In genomic region chr19:41530761-41531301, GRCh38 we compare ENCODE assay signal across 7 cellular contexts.
DNase-seq lines count a peak whose midpoint lies in the region; ATAC-seq lines count a peak whose summit lies in the region.

No MANE protein-coding gene starts in this region.

- no peak for ATAC-seq in stimulated activated memory B cell treated with anti-CD40 and anti-IgM and Interleukin-4, amounts not matched to agents 10 μg/mL and 1 μg/mL and 100 μg/mL, for 72 hours
- no peak for ATAC-seq in HG03045 (IDR thresholded peaks at IDR 0.05; ENCODE audit: unreplicated experiment)

- DNase-seq in Kasumi-1 (lab: John Stamatoyannopoulos, UW) (peak; percentile 91 to 94), UCSD-AML1 (lab: John Stamatoyannopoulos, UW; ENCODE audit: unreplicated experiment) (peak; percentile 39), globus pallidus (ENCODE audit: low spot score) (peak; percentile 28), SW 1271 (lab: John Stamatoyannopoulos, UW) (no peak), NCI-H1092 (lab: John Stamatoyannopoulos, UW) (no peak)

- peaks cover 8% of the 10 kb centered on the region for H3K36me3 Mint-ChIP-seq in stimulated activated memory B cell treated with anti-CD40 and anti-IgM and Interleukin-4, amounts not matched to agents 10 μg/mL and 1 μg/mL and 100 μg/mL, for 72 hours

- peak overlapping the region; percentile 82 for H3K4me3 Mint-ChIP-seq in stimulated activated memory B cell treated with anti-CD40 and anti-IgM and Interleukin-4, amounts not matched to agents 10 μg/mL and 1 μg/mL and 100 μg/mL, for 72 hours

- H3K4me1 Mint-ChIP-seq in stimulated activated memory B cell treated with anti-CD40 and anti-IgM and Interleukin-4, amounts not matched to agents 10 μg/mL and 1 μg/mL and 100 μg/mL, for 72 hours: peaks cover 79% of the 10 kb centered on the region

- peaks cover 20% of the 10 kb centered on the region for H3K9me3 Mint-ChIP-seq in stimulated activated memory B cell treated with anti-CD40 and anti-IgM and Interleukin-4, amounts not matched to agents 10 μg/mL and 1 μg/mL and 100 μg/mL, for 72 hours

- H3K27ac Mint-ChIP-seq in stimulated activated memory B cell treated with anti-CD40 and anti-IgM and Interleukin-4, amounts not matched to agents 10 μg/mL and 1 μg/mL and 100 μg/mL, for 72 hours: peak overlapping the region; percentile 92

- no peaks in the 10 kb centered on the region for H3K27me3 Mint-ChIP-seq in stimulated activated memory B cell treated with anti-CD40 and anti-IgM and Interleukin-4, amounts not matched to agents 10 μg/mL and 1 μg/mL and 100 μg/mL, for 72 hours

Comparison
In these comparisons a context has a peak if more than half of its experiments do, and no peak if none do; other contexts are left out.
1. DNase-seq: peak in Kasumi-1 (2 of 2), UCSD-AML1 (single experiment) and globus pallidus (single experiment); none in SW 1271 (0 of 2) and NCI-H1092 (single experiment).